Comparison of ENCODE assay signal across 22 cellular contexts in genomic region chr5:15601274-15601673, GRCh38.
A peak's percentile ranks its signal among the peaks of the same experiment; 100 is the strongest.
DNase-seq lines count a peak whose midpoint lies in the region; ATAC-seq and TF ChIP-seq lines count a peak whose summit lies in the region.
"Had no signal": no experiment of that assay in that cellular context is flagged by ENCODE, and none has a peak within 500 bp of the region (broad histone marks: within the 10 kb centered on the region; RNA-seq: fewer than 3 reads in every experiment).

No MANE protein-coding gene starts in this region.

- H3K36me3 Mint-ChIP-seq in brain: peaks cover 28% of the 10 kb centered on the region
- no peaks in the 10 kb centered on the region for H3K36me3 Mint-ChIP-seq in activated T-helper 2 cell treated with anti-CD3 and anti-CD28 coated beads, Interferon-gamma antibody, Interleukin-2, Interleukin-4, amounts not matched to agents 10 μg/mL and 5 μg/mL and 100 μg/mL, durations not matched to agents 14 hours and 24 hours and 36 hours (ENCODE audit: low read depth)
- H3K36me3 Mint-ChIP-seq: activated naive CD8-positive, alpha-beta T cell treated with anti-CD3 and anti-CD28 coated beads, Interleukin-2, amount 10 ng/mL, durations not matched to agents 7 days and 5 days; naive thymus-derived CD8-positive, alpha-beta T cell had no signal

- intact Hi-C loops in activated T-helper 2 cell treated with anti-CD3 and anti-CD28 coated beads, Interferon-gamma antibody, Interleukin-2, Interleukin-4, amounts not matched to agents 10 μg/mL and 5 μg/mL and 100 μg/mL, durations not matched to agents 14 hours and 24 hours and 36 hours (cut with micrococcal nuclease): no loop called here
- intact Hi-C loops in left colon (cut with DNase I, micrococcal nuclease): no loop called here

- peak overlapping the region in 3 of 5 experiments; percentile 35 to 77 (median 70) for H3K27ac Mint-ChIP-seq in brain
- no peak overlapping the region for H3K27ac Mint-ChIP-seq in activated T-helper 2 cell treated with anti-CD3 and anti-CD28 coated beads, Interferon-gamma antibody, Interleukin-2, Interleukin-4, amounts not matched to agents 10 μg/mL and 5 μg/mL and 100 μg/mL, durations not matched to agents 14 hours and 24 hours and 36 hours
- H3K27ac Mint-ChIP-seq: activated naive CD8-positive, alpha-beta T cell treated with anti-CD3 and anti-CD28 coated beads, Interleukin-2, amount 10 ng/mL, durations not matched to agents 7 days and 5 days; activated T-helper 1 cell treated with anti-CD3 and anti-CD28 coated beads, Interleukin-12 subunit alpha, Interleukin-12 subunit beta, Interleukin-2, Interleukin-4 antibody, amounts not matched to agents 30 ng/mL and 10 ng/mL and 1 ng/mL, durations not matched to agents 14 hours and 24 hours and 36 hours; dendritic cell treated with granulocyte-macrophage colony-stimulating factor and Interleukin-4, amounts not matched to agents 40 ng/mL and 50 ng/mL, for 4 days; HFFc6; naive thymus-derived CD8-positive, alpha-beta T cell; progenitor cell of endocrine pancreas had no signal

- ATAC-seq in left colon: no peak
- ATAC-seq: gastroesophageal sphincter; GM12878; naive thymus-derived CD8-positive, alpha-beta T cell had no signal

- no peaks in the 10 kb centered on the region for H3K27me3 Mint-ChIP-seq in brain
- H3K27me3 Mint-ChIP-seq in activated T-helper 2 cell treated with anti-CD3 and anti-CD28 coated beads, Interferon-gamma antibody, Interleukin-2, Interleukin-4, amounts not matched to agents 10 μg/mL and 5 μg/mL and 100 μg/mL, durations not matched to agents 14 hours and 24 hours and 36 hours (ENCODE audit: low read depth): no peaks in the 10 kb centered on the region
- H3K27me3 Mint-ChIP-seq: activated naive CD8-positive, alpha-beta T cell treated with anti-CD3 and anti-CD28 coated beads, Interleukin-2, amount 10 ng/mL, durations not matched to agents 7 days and 5 days; dendritic cell treated with granulocyte-macrophage colony-stimulating factor and Interleukin-4, amounts not matched to agents 40 ng/mL and 50 ng/mL, for 4 days; progenitor cell of endocrine pancreas had no signal

- TF ChIP-seq CTCF in brain (conservative IDR thresholded peaks at IDR 0.05): no peak

- no peaks in the 10 kb centered on the region for H3K9me3 Mint-ChIP-seq in brain
- H3K9me3 Mint-ChIP-seq in activated T-helper 2 cell treated with anti-CD3 and anti-CD28 coated beads, Interferon-gamma antibody, Interleukin-2, Interleukin-4, amounts not matched to agents 10 μg/mL and 5 μg/mL and 100 μg/mL, durations not matched to agents 14 hours and 24 hours and 36 hours: peaks cover 9% of the 10 kb centered on the region
- H3K9me3 Mint-ChIP-seq: activated naive CD8-positive, alpha-beta T cell treated with anti-CD3 and anti-CD28 coated beads, Interleukin-2, amount 10 ng/mL, durations not matched to agents 7 days and 5 days; dendritic cell treated with granulocyte-macrophage colony-stimulating factor and Interleukin-4, amounts not matched to agents 40 ng/mL and 50 ng/mL, for 4 days; HFFc6 had no signal

- DNase-seq in EH (ENCODE audit: low read depth) (peak; percentile 5), NCI-H1694 (lab: John Stamatoyannopoulos, UW) (peak; percentile 99), occipital lobe (lab: John Stamatoyannopoulos, UW) (peak; percentile 27), NCI-H2227 treated with DMSO at 0.1 percent for 48 hours (lab: John Stamatoyannopoulos, UW) (no peak), left colon (no peak)
- no peak for DNase-seq in activated T-helper 2 cell treated with anti-CD3 and anti-CD28 coated beads, Interferon-gamma antibody, Interleukin-2, Interleukin-4, amounts not matched to agents 10 μg/mL and 5 μg/mL and 100 μg/mL, durations not matched to agents 14 hours and 24 hours and 36 hours (ENCODE audit: low spot score)
- DNase-seq: activated CD4-positive, CD25-positive, alpha-beta regulatory T cell; activated naive CD8-positive, alpha-beta T cell treated with anti-CD3 and anti-CD28 coated beads, Interleukin-2, amount 10 ng/mL, durations not matched to agents 7 days and 5 days; brain microvascular endothelial cell; Calu3; GF-D8; HFFc6; KBM-7; naive thymus-derived CD8-positive, alpha-beta T cell; NCI-H1092; spleen had no signal

- H3K4me3 Mint-ChIP-seq in brain: no peak overlapping the region
- no peak overlapping the region for H3K4me3 Mint-ChIP-seq in activated T-helper 2 cell treated with anti-CD3 and anti-CD28 coated beads, Interferon-gamma antibody, Interleukin-2, Interleukin-4, amounts not matched to agents 10 μg/mL and 5 μg/mL and 100 μg/mL, durations not matched to agents 14 hours and 24 hours and 36 hours (ENCODE audit: low read depth)
- H3K4me3 Mint-ChIP-seq: activated naive CD8-positive, alpha-beta T cell treated with anti-CD3 and anti-CD28 coated beads, Interleukin-2, amount 10 ng/mL, durations not matched to agents 7 days and 5 days; activated T-helper 1 cell treated with anti-CD3 and anti-CD28 coated beads, Interleukin-12 subunit alpha, Interleukin-12 subunit beta, Interleukin-2, Interleukin-4 antibody, amounts not matched to agents 30 ng/mL and 10 ng/mL and 1 ng/mL, durations not matched to agents 14 hours and 24 hours and 36 hours; dendritic cell treated with granulocyte-macrophage colony-stimulating factor and Interleukin-4, amounts not matched to agents 40 ng/mL and 50 ng/mL, for 4 days; HFFc6; naive thymus-derived CD8-positive, alpha-beta T cell had no signal

- H3K4me1 Mint-ChIP-seq in brain: peaks cover 42% of the 10 kb centered on the region
- H3K4me1 Mint-ChIP-seq in activated T-helper 2 cell treated with anti-CD3 and anti-CD28 coated beads, Interferon-gamma antibody, Interleukin-2, Interleukin-4, amounts not matched to agents 10 μg/mL and 5 μg/mL and 100 μg/mL, durations not matched to agents 14 hours and 24 hours and 36 hours (ENCODE audit: low read depth): no peaks in the 10 kb centered on the region
- H3K4me1 Mint-ChIP-seq: activated naive CD8-positive, alpha-beta T cell treated with anti-CD3 and anti-CD28 coated beads, Interleukin-2, amount 10 ng/mL, durations not matched to agents 7 days and 5 days had no signal

Comparison
In these comparisons a context has a peak if more than half of its experiments do, and no peak if none do; other contexts are left out.
1. DNase-seq: peak in EH (single experiment), NCI-H1694 (single experiment) and occipital lobe (single experiment); none in activated T-helper 2 cell treated with anti-CD3 and anti-CD28 coated beads, Interferon-gamma antibody, Interleukin-2, Interleukin-4, amounts not matched to agents 10 μg/mL and 5 μg/mL and 100 μg/mL, durations not matched to agents 14 hours and 24 hours and 36 hours (single experiment), NCI-H2227 treated with DMSO at 0.1 percent for 48 hours (single experiment) and left colon (0 of 2).